Comparison of ENCODE assay signal across 18 cellular contexts in the genomic region with DNA sequence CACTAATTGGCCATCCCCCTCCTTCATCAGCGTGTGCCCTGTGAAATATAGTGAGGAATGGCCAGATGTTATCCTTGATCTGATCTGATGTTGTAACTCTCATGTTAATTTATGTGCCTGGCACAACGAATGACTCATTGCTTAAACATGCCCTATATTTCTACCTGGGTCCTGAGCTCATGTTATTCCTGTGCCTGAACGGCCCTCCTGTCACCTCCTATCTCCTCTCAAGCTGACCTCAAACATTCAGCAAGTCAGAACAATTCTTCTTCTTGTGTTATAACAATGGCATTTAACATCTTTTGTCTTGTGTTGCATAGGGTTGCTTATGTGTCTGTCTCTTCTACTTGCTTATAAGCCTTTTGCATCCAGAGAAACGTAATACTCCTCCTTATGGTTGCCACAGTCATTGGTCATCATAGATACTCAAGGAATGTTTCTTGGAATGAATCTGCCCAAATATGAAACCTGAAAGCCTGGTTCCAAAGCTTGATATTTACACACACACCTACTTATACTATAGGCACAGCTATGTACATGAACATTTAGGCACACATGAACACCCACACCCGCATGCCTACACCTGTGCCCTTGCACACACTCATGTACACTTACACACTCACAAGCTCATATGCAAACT.
DNase-seq lines count a peak whose midpoint lies in the region; ATAC-seq, FAIRE-seq and TF ChIP-seq lines count a peak whose summit lies in the region.
"Had no signal": no experiment of that assay in that cellular context is flagged by ENCODE, and none has a peak within 500 bp of the region (broad histone marks: within the 10 kb centered on the region; RNA-seq: fewer than 3 reads in every experiment).

No MANE protein-coding gene starts in this region.

- no peak for TF ChIP-seq EP300 in K562 (IDR thresholded peaks at IDR 0.05; ENCODE audit: low read length)

- TF ChIP-seq RAD21 in K562 (CRISPR knock-in tag; conservative IDR thresholded peaks at IDR 0.05 in 1 of 2, IDR thresholded peaks at IDR 0.05 in 1 of 2) = no peak

- no peaks in the 10 kb centered on the region for H4K20me1 ChIP-seq in BLaER1 treated with 17β-estradiol and CSF1 and Interleukin-3, amounts not matched to agents 10 nM and 100 nM
- H4K20me1 ChIP-seq in K562 (replicated peaks; ENCODE audit: control insufficient read depth, insufficient read depth, low read length) = no peaks in the 10 kb centered on the region

- POLR2A ChIA-PET in K562 (lab: Yijun Ruan, JAX) = no interaction called here

- no peaks in the 10 kb centered on the region for H3K36me3 ChIP-seq in BLaER1 treated with 17β-estradiol and CSF1 and Interleukin-3, amounts not matched to agents 10 nM and 100 nM
- no peaks in the 10 kb centered on the region for H3K36me3 ChIP-seq in K562 (ENCODE audit: control insufficient read depth, insufficient read depth, low read length)
- H3K36me3 ChIP-seq in kidney epithelial cell (ENCODE audit: control insufficient read depth, insufficient read depth, low read length) = no peaks in the 10 kb centered on the region
- H3K36me3 ChIP-seq: colonic mucosa, heart left ventricle, tibial nerve had no signal

- H3K27me3 ChIP-seq in BLaER1 treated with 17β-estradiol and CSF1 and Interleukin-3, amounts not matched to agents 10 nM and 100 nM = no peaks in the 10 kb centered on the region
- H3K27me3 ChIP-seq in K562 (ENCODE audit: control insufficient read depth in 2 of 2, insufficient read depth in 2 of 2, low read length in 2 of 2) (no peaks in the 10 kb centered on the region), kidney epithelial cell (ENCODE audit: control insufficient read depth, insufficient read depth, low read length) (no peaks in the 10 kb centered on the region)
- H3K27me3 ChIP-seq: colonic mucosa, heart left ventricle, tibial nerve had no signal

- no peak for FAIRE-seq in K562 (lab: Jason Lieb, UNC)

- DNase-seq in HS-5 (ENCODE audit: low read depth) (peak; percentile 20), K562 (ENCODE audit: extremely low read depth in 1 of 4, low spot score in 3 of 4) (no peak), kidney epithelial cell (ENCODE audit: low read depth) (peak; percentile 42), NCI-H2107 (lab: John Stamatoyannopoulos, UW) (no peak), activated gamma-delta T cell treated with Interleukin-2 at 50 U/mL for 16 hours (no peak)
- no peak for DNase-seq in NK-92 treated with Interleukin-12 subunit alpha and Interleukin-12 subunit beta, amount 100 ng/mL, for 24 hours (lab: John Stamatoyannopoulos, UW)
- DNase-seq: activated B cell treated with CpG ODN at 0.5 μM for 24 hours, anterior cingulate cortex, colonic mucosa, erythroblast, heart left ventricle, NCI-H2029, NCI-H524 treated with DMSO at 0.1 percent for 48 hours had no signal

- CTCF ChIA-PET in K562 (lab: Yijun Ruan, JAX; ENCODE audit: low intra/inter-chr PET ratio) = no interaction called here

- no peaks in the 10 kb centered on the region for H3K79me2 ChIP-seq in K562 (ENCODE audit: control insufficient read depth, insufficient read depth, low read length)

- peak overlapping the region in 3 of 11 experiments; percentile 17 to 41 (median 23); a peak in 1 of 22 replicates for H3K27ac ChIP-seq in BLaER1 treated with 17β-estradiol and CSF1 and Interleukin-3, amounts not matched to agents 10 nM and 100 nM
- no peak overlapping the region for H3K27ac ChIP-seq in K562 (ENCODE audit: extremely low read depth, low read depth, low read length)
- H3K27ac ChIP-seq: colonic mucosa, heart left ventricle, tibial nerve had no signal

- no peak for TF ChIP-seq CTCF in K562 (IDR thresholded peaks at IDR 0.05 in 2 of 3, conservative IDR thresholded peaks at IDR 0.05 in 1 of 3; ENCODE audit: insufficient read depth in 2 of 3, low read depth in 1 of 3, low read length in 3 of 3)
- TF ChIP-seq CTCF in kidney epithelial cell (IDR thresholded peaks at IDR 0.05; ENCODE audit: insufficient read depth, low read length, poor library complexity, severe bottlenecking) = no peak

- ATAC-seq in K562 (no peak), GM18873 (IDR thresholded peaks at IDR 0.05; ENCODE audit: low FRiP score, unreplicated experiment) (no peak)
- ATAC-seq: heart left ventricle; stimulated activated effector memory CD8-positive, alpha-beta T cell treated with anti-CD3 and anti-CD28 coated beads, Interleukin-12 subunit alpha, Interleukin-12 subunit beta, amount 100 ng/mL, for 72 hours had no signal

- in situ Hi-C loops in K562 (cut with MboI) = no loop called here

- WGBS in K562 (ENCODE audit: insufficient coverage, low coverage, missing lambda C conversion rate) = 15% methylated on average over 5 of the region's 5 CpGs

- no peak overlapping the region for H3K9ac ChIP-seq in BLaER1 treated with 17β-estradiol and CSF1 and Interleukin-3, amounts not matched to agents 10 nM and 100 nM
- H3K9ac ChIP-seq in K562 (ENCODE audit: insufficient read depth in 1 of 2, low read depth in 2 of 2, low read length in 2 of 2) = no peak overlapping the region

- no peak for TF ChIP-seq POLR2A in K562 (conservative IDR thresholded peaks at IDR 0.05)

- H3K4me3 ChIP-seq in BLaER1 treated with 17β-estradiol and CSF1 and Interleukin-3, amounts not matched to agents 10 nM and 100 nM = no peak overlapping the region
- no peak overlapping the region for H3K4me3 ChIP-seq in K562
- H3K4me3 ChIP-seq in kidney epithelial cell (ENCODE audit: low read depth, low read length) = no peak overlapping the region
- H3K4me3 ChIP-seq: colonic mucosa, heart left ventricle, smooth muscle cell, tibial nerve had no signal

- H3K4me2 ChIP-seq in BLaER1 treated with 17β-estradiol and CSF1 and Interleukin-3, amounts not matched to agents 10 nM and 100 nM = peak overlapping the region; percentile 4 to 75 (median 49); a peak in 16 of 22 replicates
- no peak overlapping the region for H3K4me2 ChIP-seq in K562 (ENCODE audit: insufficient read depth, low read length)
- H3K4me2 ChIP-seq: smooth muscle cell had no signal

- H3K4me1 ChIP-seq in BLaER1 treated with 17β-estradiol and CSF1 and Interleukin-3, amounts not matched to agents 10 nM and 100 nM = peaks cover 11 to 33% (median 18%) of the 10 kb centered on the region in 10 experiments; a peak in 19 of 20 replicates
- H3K4me1 ChIP-seq in K562 (replicated peaks in 1 of 2; ENCODE audit: control insufficient read depth in 2 of 2, insufficient read depth in 2 of 2, low read length in 2 of 2) = peaks cover 0 to 6% of the 10 kb centered on the region in 2 experiments; a peak in 3 of 5 replicates
- H3K4me1 ChIP-seq: colonic mucosa, heart left ventricle had no signal

- 0 out of 22 replicates have a peak, but pooled peaks cover 0 to 6% (median 0%) of the 10 kb centered on the region in 11 experiments for H3K9me3 ChIP-seq in BLaER1 treated with 17β-estradiol and CSF1 and Interleukin-3, amounts not matched to agents 10 nM and 100 nM (replicated peaks in 1 of 11)
- no peaks in the 10 kb centered on the region for H3K9me3 ChIP-seq in K562 (replicated peaks; ENCODE audit: control insufficient read depth, insufficient read depth, low read depth, low read length)
- H3K9me3 ChIP-seq: colonic mucosa, heart left ventricle, tibial nerve had no signal

- peak overlapping the region; percentile 31; the same call in 1 of the 2 replicates for H2AFZ ChIP-seq in K562 (ENCODE audit: low read depth, low read length)

- intact Hi-C loops in K562 (cut with micrococcal nuclease) = loop anchor here (5.0 to 10.0 kb wide), 2 partner anchors 48 to 170 kb away; no protein-coding TSS in a partner anchor

- BruUV-seq in K562 (replicated peaks; lab: Mats Ljungman, UMichigan) = no TSS peak

- no peaks in the 10 kb centered on the region for H3K9me1 ChIP-seq in K562 (ENCODE audit: control insufficient read depth, insufficient read depth, low read length)

TF ChIP-seq in K562, 482 proteins besides CTCF, POLR2A, EP300 and RAD21:
- TF ChIP-seq LCOR (CRISPR knock-in tag; IDR thresholded peaks at IDR 0.05) = no peak
- no peak for TF ChIP-seq NCOA1 (IDR thresholded peaks at IDR 0.05; ENCODE audit: low read depth)
- no peak for TF ChIP-seq CREB1 (IDR thresholded peaks at IDR 0.05)
- no peak for TF ChIP-seq CREB1 (CRISPR knock-in tag; IDR thresholded peaks at IDR 0.05)
- TF ChIP-seq, protein P1, sequence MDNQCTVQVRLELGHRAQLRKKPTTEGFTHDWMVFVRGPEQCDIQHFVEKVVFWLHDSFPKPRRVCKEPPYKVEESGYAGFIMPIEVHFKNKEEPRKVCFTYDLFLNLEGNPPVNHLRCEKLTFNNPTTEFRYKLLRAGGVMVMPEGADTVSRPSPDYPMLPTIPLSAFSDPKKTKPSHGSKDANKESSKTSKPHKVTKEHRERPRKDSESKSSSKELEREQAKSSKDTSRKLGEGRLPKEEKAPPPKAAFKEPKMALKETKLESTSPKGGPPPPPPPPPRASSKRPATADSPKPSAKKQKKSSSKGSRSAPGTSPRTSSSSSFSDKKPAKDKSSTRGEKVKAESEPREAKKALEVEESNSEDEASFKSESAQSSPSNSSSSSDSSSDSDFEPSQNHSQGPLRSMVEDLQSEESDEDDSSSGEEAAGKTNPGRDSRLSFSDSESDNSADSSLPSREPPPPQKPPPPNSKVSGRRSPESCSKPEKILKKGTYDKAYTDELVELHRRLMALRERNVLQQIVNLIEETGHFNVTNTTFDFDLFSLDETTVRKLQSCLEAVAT (IDR thresholded peaks at IDR 0.05) = no peak
- TF ChIP-seq JUND (IDR thresholded peaks at IDR 0.05; ENCODE audit: borderline replicate concordance, low read depth, low read length) = 0 out of 2 replicates have a peak, but pooled peaks have one; percentile 6
- no peak for TF ChIP-seq JUND (tag; IDR thresholded peaks at IDR 0.05; ENCODE audit: borderline replicate concordance, low read depth, low read length)

Comparison
In these comparisons a context has a peak if more than half of its experiments do, and no peak if none do; other contexts are left out.
1. DNase-seq: peak in HS-5 (single experiment) and kidney epithelial cell (single experiment); none in K562 (0 of 4), NK-92 treated with Interleukin-12 subunit alpha and Interleukin-12 subunit beta, amount 100 ng/mL, for 24 hours (single experiment), NCI-H2107 (single experiment) and activated gamma-delta T cell treated with Interleukin-2 at 50 U/mL for 16 hours (single experiment).